In the genomic region with DNA sequence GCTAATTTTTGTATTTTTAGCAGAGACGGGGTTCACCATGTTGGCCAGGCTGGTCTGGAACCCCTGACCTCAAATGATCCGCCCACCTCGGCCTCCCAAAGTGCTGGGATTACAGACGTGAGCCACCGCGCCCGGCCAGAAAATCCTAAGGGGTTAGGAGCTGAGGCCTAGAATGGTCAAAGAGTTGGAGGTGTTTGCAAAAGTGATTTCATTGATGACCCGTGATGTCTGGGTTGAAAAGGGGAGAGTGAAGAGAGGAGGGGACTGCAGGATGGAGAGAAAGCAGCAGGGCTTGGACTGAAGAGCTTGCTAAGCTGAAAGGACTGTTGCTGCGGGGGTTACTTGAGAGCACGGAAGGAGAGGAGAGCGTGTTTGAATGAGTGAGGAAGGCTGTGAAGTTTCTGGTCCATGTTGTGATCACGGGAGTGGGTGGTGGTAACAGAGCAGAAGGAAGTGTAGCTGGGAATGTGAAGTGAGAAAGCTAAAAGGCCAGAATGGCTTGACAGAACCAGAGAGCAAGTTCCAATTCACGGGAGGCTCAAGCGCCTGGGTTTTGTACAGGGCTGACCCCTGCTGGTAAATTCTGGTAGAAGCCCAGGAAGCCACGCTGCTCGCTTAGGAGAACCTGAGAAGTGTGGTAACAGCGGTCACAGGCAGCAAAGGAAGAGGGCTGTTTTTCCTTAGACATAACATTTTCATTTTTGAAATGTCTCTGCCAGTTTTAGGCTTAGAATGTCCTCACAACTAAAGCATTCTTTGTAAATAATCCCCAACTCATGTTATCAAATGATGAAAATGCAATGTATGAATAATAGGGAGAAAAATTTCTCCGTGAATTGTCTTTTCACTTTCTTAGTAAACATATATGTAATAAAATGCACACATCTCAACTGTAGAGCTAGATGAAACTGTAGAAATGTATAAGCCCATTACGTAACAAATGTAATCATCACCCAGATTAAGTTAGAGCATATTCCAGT, we compare ENCODE assay signal across 9 cellular contexts. TPM values are rescaled to one million over a fixed set of nuclear protein-coding genes. Genes with fewer than 3 reads are reported as not detected.
DNase-seq lines count a peak whose midpoint lies in the region; ATAC-seq and TF ChIP-seq lines count a peak whose summit lies in the region.
"Had no signal": no experiment of that assay in that cellular context is flagged by ENCODE, and none has a peak within 500 bp of the region (broad histone marks: within the 10 kb centered on the region; RNA-seq: fewer than 3 reads in every experiment).

No MANE protein-coding gene starts in this region.

- DNase-seq in NCI-H2081 (lab: John Stamatoyannopoulos, UW), result peak; percentile 57 to 62
- no peak for DNase-seq in NCI-H2081 treated with DMSO at 0.1 percent for 48 hours (lab: John Stamatoyannopoulos, UW)
- peak; percentile 50 for DNase-seq in NCI-H748 (lab: John Stamatoyannopoulos, UW; ENCODE audit: unreplicated experiment)
- peak; percentile 76 for DNase-seq in activated CD4-positive, alpha-beta memory T cell treated with anti-CD3 and anti-CD28 coated beads for 36 hours
- DNase-seq in ecto neural progenitor cell (ENCODE audit: low spot score), result peak; percentile 81
- DNase-seq in lung (ENCODE audit: low spot score), result peak; percentile 81
- DNase-seq in stimulated activated CD4-positive, alpha-beta T cell treated with anti-CD3 and anti-CD28 coated beads, TNF-alpha, amount 100 ng/mL, for 48 hours (ENCODE audit: low read depth in 3 of 3), result peak; percentile 32 to 54 (median 37)

- no peaks in the 10 kb centered on the region for H3K4me1 ChIP-seq in lung (ENCODE audit: control insufficient read depth in 2 of 2, insufficient read depth in 2 of 2, low read length in 2 of 2)

- no peaks in the 10 kb centered on the region for H3K9me3 ChIP-seq in lung (ENCODE audit: control insufficient read depth in 2 of 2, insufficient read depth in 1 of 2, low read length in 1 of 2)
- H3K9me3 ChIP-seq: BLaER1 treated with 17β-estradiol and CSF1 and Interleukin-3, amounts not matched to agents 10 nM and 100 nM had no signal

- no peak overlapping the region for H3K4me3 ChIP-seq in lung
- H3K4me3 ChIP-seq: BLaER1 treated with 17β-estradiol and CSF1 and Interleukin-3, amounts not matched to agents 10 nM and 100 nM had no signal

- H3K36me3 ChIP-seq in lung (ENCODE audit: control insufficient read depth in 2 of 2, insufficient read depth in 2 of 2, low read length in 2 of 2), result no peaks in the 10 kb centered on the region
- H3K36me3 ChIP-seq: BLaER1 treated with 17β-estradiol and CSF1 and Interleukin-3, amounts not matched to agents 10 nM and 100 nM had no signal

- CTCF ChIA-PET in activated CD4-positive, alpha-beta memory T cell treated with anti-CD3 and anti-CD28 coated beads for 36 hours (lab: Charles Lee), result interaction anchor here (0.6 to 4.0 kb wide), 32 partner anchors 9 to 271 kb away, joined by 3 to 44 read pairs (median 4); a partner anchor contains a TSS

- H3K36me3 Mint-ChIP-seq in activated CD4-positive, alpha-beta memory T cell treated with anti-CD3 and anti-CD28 coated beads for 36 hours, result no peaks in the 10 kb centered on the region

- ATAC-seq in HG03066 (IDR thresholded peaks at IDR 0.05; ENCODE audit: low read depth, unreplicated experiment), result peak; percentile 70
- ATAC-seq in lung (ENCODE audit: insufficient read depth, low FRiP score), result peak; percentile 96

- H3K9me3 Mint-ChIP-seq in activated CD4-positive, alpha-beta memory T cell treated with anti-CD3 and anti-CD28 coated beads for 36 hours, result no peaks in the 10 kb centered on the region

- no peak overlapping the region for H3K27ac Mint-ChIP-seq in activated CD4-positive, alpha-beta memory T cell treated with anti-CD3 and anti-CD28 coated beads for 36 hours

- no peak overlapping the region for H3K27ac ChIP-seq in lung (ENCODE audit: low read depth in 1 of 2, low read length in 1 of 2)
- H3K27ac ChIP-seq: BLaER1 treated with 17β-estradiol and CSF1 and Interleukin-3, amounts not matched to agents 10 nM and 100 nM had no signal

- peaks cover 10% of the 10 kb centered on the region for H3K4me1 Mint-ChIP-seq in activated CD4-positive, alpha-beta memory T cell treated with anti-CD3 and anti-CD28 coated beads for 36 hours (ENCODE audit: low read depth)

- POLR2A ChIA-PET in activated CD4-positive, alpha-beta memory T cell treated with anti-CD3 and anti-CD28 coated beads for 36 hours (lab: Charles Lee), result no interaction called here

- no peaks in the 10 kb centered on the region for H3K27me3 ChIP-seq in lung (ENCODE audit: control insufficient read depth, insufficient read depth)
- H3K27me3 ChIP-seq: BLaER1 treated with 17β-estradiol and CSF1 and Interleukin-3, amounts not matched to agents 10 nM and 100 nM had no signal

- WGBS in lung, 2 donors, result 55 to 59% methylated on average over 19 of the region's 19 CpGs

- no peak overlapping the region for H3K4me3 Mint-ChIP-seq in activated CD4-positive, alpha-beta memory T cell treated with anti-CD3 and anti-CD28 coated beads for 36 hours

- intact Hi-C loops in activated CD4-positive, alpha-beta memory T cell treated with anti-CD3 and anti-CD28 coated beads for 36 hours (cut with micrococcal nuclease), result loop anchor here (1.0 to 5.0 kb wide), 2 partner anchors 122 to 270 kb away; no protein-coding TSS in a partner anchor

- H3K27me3 Mint-ChIP-seq in activated CD4-positive, alpha-beta memory T cell treated with anti-CD3 and anti-CD28 coated beads for 36 hours, result peaks cover 16% of the 10 kb centered on the region

- peak; percentile 72 for TF ChIP-seq CTCF in lung (IDR thresholded peaks at IDR 0.05; ENCODE audit: control extremely low read depth, extremely low read depth)

RNA-seq across cellular contexts. Expression of a gene that starts 40.5 kb away (rescaled TPM):
- 100 to 1,000 TPM; 401 to 406 TPM for total RNA-seq in activated CD4-positive, alpha-beta memory T cell treated with anti-CD3 and anti-CD28 coated beads for 36 hours
- total RNA-seq in lung, result 100 to 1,000 TPM; 127 to 215 TPM
- 100 to 1,000 TPM in 1 of 2 donors, 10 to 100 TPM in 1; 54.3 to 166 TPM for polyA plus RNA-seq in lung

RNA-seq across cellular contexts. Expression of a gene that starts 57.3 kb away (rescaled TPM):
- 10 to 100 TPM; 84.3 to 84.5 TPM for total RNA-seq in activated CD4-positive, alpha-beta memory T cell treated with anti-CD3 and anti-CD28 coated beads for 36 hours
- 100 to 1,000 TPM; 131 to 141 TPM for total RNA-seq in lung
- polyA plus RNA-seq in lung, result 100 to 1,000 TPM; 104 to 159 TPM
